9 cellular contexts compared by ENCODE assay signal in genomic region chr3:97764186-97765055, GRCh38. TPM values are rescaled to one million over a fixed set of nuclear protein-coding genes. Genes with fewer than 3 reads are reported as not detected.
DNase-seq lines count a peak whose midpoint lies in the region; ATAC-seq, FAIRE-seq and TF ChIP-seq lines count a peak whose summit lies in the region.
"Had no signal": no experiment of that assay in that cellular context is flagged by ENCODE, and none has a peak within 500 bp of the region (broad histone marks: within the 10 kb centered on the region; RNA-seq: fewer than 3 reads in every experiment).

Gene ARL6 (plus strand): TSS chr3:97764758. CDS start chr3:97768108, 3,350 bp downstream.

- FAIRE-seq in keratinocyte (lab: Jason Lieb, UNC): peak; percentile 76
- FAIRE-seq: colon had no signal

- TF ChIP-seq CTCF in keratinocyte (optimal IDR thresholded peaks at IDR 0.05 in 1 of 3, IDR thresholded peaks at IDR 0.05 in 1 of 3, conservative IDR thresholded peaks at IDR 0.05 in 1 of 3; ENCODE audit: extremely low read depth in 1 of 3, insufficient read depth in 2 of 3, low read length in 3 of 3): peak in 2 of 3 experiments; percentile 7 to 19

- H3K9me3 ChIP-seq in keratinocyte (ENCODE audit: control insufficient read depth, low read depth, low read length): no peaks in the 10 kb centered on the region

- ATAC-seq in GM19025 (IDR thresholded peaks at IDR 0.05; ENCODE audit: low read depth, unreplicated experiment) (peak; percentile 95), HG03280 (IDR thresholded peaks at IDR 0.05; ENCODE audit: unreplicated experiment) (peak; percentile 94)
- peak; percentile 90 to 93 for ATAC-seq in activated CD4-positive, CD25-positive, alpha-beta regulatory T cell treated with anti-CD3 and anti-CD28 coated beads, Interleukin-2, amount 50 U/mL, for 24 hours

- no peaks in the 10 kb centered on the region for H3K9me1 ChIP-seq in keratinocyte (ENCODE audit: control insufficient read depth, extremely low read depth, insufficient read depth, low read length)

- H2AFZ ChIP-seq in keratinocyte (ENCODE audit: control insufficient read depth, low read length): peak within 1 kb of the TSS; percentile 95

- H3K9ac ChIP-seq in keratinocyte (ENCODE audit: control insufficient read depth, extremely low read depth, insufficient read depth, low read length): peak within 1 kb of the TSS; percentile 67

- H4K20me1 ChIP-seq in keratinocyte (ENCODE audit: control insufficient read depth, extremely low read depth, insufficient read depth, low read length): no peaks in the 10 kb centered on the region

- no peaks in the 10 kb centered on the region for H3K36me3 ChIP-seq in keratinocyte (ENCODE audit: control insufficient read depth in 2 of 2, extremely low read depth in 1 of 2, insufficient read depth in 2 of 2, low read length in 2 of 2)

- H3K4me2 ChIP-seq in keratinocyte (ENCODE audit: control insufficient read depth, extremely low read depth, insufficient read depth, low read depth, low read length): peak within 1 kb of the TSS; percentile 90

- peaks cover 11% of the 10 kb centered on the region for H3K4me1 ChIP-seq in keratinocyte (ENCODE audit: control insufficient read depth, extremely low read depth, insufficient read depth, low read length)

- dilution Hi-C loops in keratinocyte (cut with MboI; ENCODE audit: extremely low pct_ligation_motif_present, low sequenced_read_pairs): no loop called here

- H3K4me3 ChIP-seq in keratinocyte (ENCODE audit: control insufficient read depth in 2 of 3, extremely low read depth in 1 of 3, insufficient read depth in 2 of 3, low read depth in 1 of 3, low read length in 3 of 3): peak within 1 kb of the TSS; percentile 86 to 88 (median 87)

- H3K27me3 ChIP-seq in keratinocyte (ENCODE audit: control insufficient read depth, extremely low read depth, insufficient read depth, low read length): no peaks in the 10 kb centered on the region

- peak within 1 kb of the TSS; percentile 27 for H3K27ac ChIP-seq in keratinocyte (ENCODE audit: control insufficient read depth, insufficient read depth, low read length)

- no peaks in the 10 kb centered on the region for H3K79me2 ChIP-seq in keratinocyte (ENCODE audit: control insufficient read depth, insufficient read depth, low read length)

- DNase-seq in AG20443 (ENCODE audit: low spot score): peak; percentile 91
- DNase-seq in NCI-H226: peak; percentile 75
- DNase-seq in cerebellar cortex (ENCODE audit: low spot score): peak; percentile 92
- DNase-seq in keratinocyte (ENCODE audit: low read depth, low spot score): no peak
- DNase-seq in stimulated activated CD4-positive, alpha-beta T cell treated with anti-CD3 and anti-CD28 coated beads, Interleukin-12 subunit alpha, Interleukin-12 subunit beta, amount 100 ng/mL, for 48 hours (ENCODE audit: low read depth in 2 of 3, low spot score in 1 of 3): peak; percentile 59 to 70 (median 61)

RNA-seq across cellular contexts. Expression of gene ARL6, which starts in this region (rescaled TPM):
- 4.2 to 8.3 TPM (median 7.4 TPM) in 3 replicates for polyA plus RNA-seq in keratinocyte
- polyA plus RNA-seq in keratinocyte (2011; ENCODE audit: low read depth): 1.6 TPM
- polyA plus RNA-seq in keratinocyte (2011; cell fraction: cytosol; rRNA removed): 2.9 and 6.7 TPM in 2 replicates
- 5.1 and 6.3 TPM in 2 replicates for polyA plus RNA-seq in keratinocyte (2011; cell fraction: nucleus; rRNA removed)
- polyA plus RNA-seq in keratinocyte (2012; ENCODE audit: low replicate concordance): 2.9 and 4.4 TPM in 2 replicates
- 3.2 to 12.5 TPM (median 10.1 TPM) in 3 replicates for polyA minus RNA-seq in keratinocyte
- polyA minus RNA-seq in keratinocyte (2011; cell fraction: cytosol; rRNA and poly(A)+ RNA removed): 2.7 TPM
- polyA minus RNA-seq in keratinocyte (2011; cell fraction: nucleus; rRNA and poly(A)+ RNA removed): 5.4 and 8.9 TPM in 2 replicates
